In the genomic region with DNA sequence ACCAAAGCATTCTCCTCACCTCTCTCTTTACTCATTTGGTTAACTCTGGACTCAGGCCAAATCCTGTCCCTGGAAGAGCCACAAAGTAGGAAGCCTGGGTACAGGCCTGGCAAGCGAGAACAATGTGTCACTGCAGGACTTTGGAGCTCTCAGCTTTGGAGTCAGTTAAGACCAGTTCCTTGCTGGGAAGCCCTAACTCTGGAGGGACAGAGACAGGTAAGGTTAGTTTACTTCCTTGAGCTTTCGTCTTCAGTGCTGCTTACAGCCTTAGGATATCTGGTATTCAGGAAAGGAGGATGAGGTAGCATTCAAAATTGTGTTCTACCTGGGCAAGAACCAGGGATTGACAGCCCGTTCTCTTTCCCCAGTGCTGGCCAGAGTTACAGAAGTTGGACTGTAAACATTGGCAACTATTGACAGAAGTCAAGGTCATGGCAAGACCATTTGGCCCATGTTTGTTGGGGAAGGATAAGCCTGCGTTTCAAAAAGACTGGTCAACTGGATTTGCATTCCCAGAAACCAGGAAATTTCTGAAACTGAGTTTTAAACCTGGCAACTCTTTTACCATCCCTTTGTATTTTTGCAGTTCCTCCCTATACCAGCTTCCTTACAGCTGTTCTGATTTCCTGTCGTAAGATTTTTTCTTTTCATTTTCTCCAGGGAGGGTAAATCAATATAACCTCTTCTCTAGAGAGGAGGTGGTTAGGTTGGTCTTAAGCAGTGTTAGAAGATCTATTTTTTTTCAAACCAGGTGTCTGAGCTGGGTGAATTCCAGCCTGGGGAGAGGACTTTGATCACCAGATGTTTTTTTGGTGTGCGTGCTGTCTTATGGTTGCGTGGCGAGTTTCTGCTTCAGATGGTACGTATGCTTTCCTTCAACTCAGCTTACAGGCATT, we compare ENCODE assay signal across 12 cellular contexts. TPM values are rescaled to one million over a fixed set of nuclear protein-coding genes. Genes with fewer than 3 reads are reported as not detected.
DNase-seq lines count a peak whose midpoint lies in the region; ATAC-seq and TF ChIP-seq lines count a peak whose summit lies in the region.
"Had no signal": no experiment of that assay in that cellular context is flagged by ENCODE, and none has a peak within 500 bp of the region (broad histone marks: within the 10 kb centered on the region; RNA-seq: fewer than 3 reads in every experiment).

Gene C4BPB, plus strand, starts transcription at position 130 of the 896 bp plus-strand sequence. Its CDS starts 672 bp downstream, at position 802.

- H4K20me1 ChIP-seq in osteoblast (ENCODE audit: insufficient read depth, low read length): no peaks in the 10 kb centered on the region

- intact Hi-C loops in MCF 10A (cut with micrococcal nuclease): loop anchor here (10.0 kb wide), 2 partner anchors 176 to 586 kb away; no protein-coding TSS in a partner anchor

- H3K27ac ChIP-seq in osteoblast (ENCODE audit: low read depth, low read length): no peak within 1 kb of the TSS
- H3K27ac ChIP-seq: 22Rv1 had no signal

- no peaks in the 10 kb centered on the region for H3K9me3 ChIP-seq in osteoblast (ENCODE audit: low read depth, low read length)

- H3K4me2 ChIP-seq in osteoblast (ENCODE audit: insufficient read depth, low read length): no peak within 1 kb of the TSS

- CTCF ChIA-PET in MCF 10A (lab: Yijun Ruan, JAX): interaction anchor here (0.6 to 12.6 kb wide), 13 partner anchors 13 to 797 kb away, joined by 3 to 221 read pairs (median 3); partner anchors contain the start of gene DYRK3

- H3K36me3 ChIP-seq in osteoblast (ENCODE audit: insufficient read depth, low read length): no peaks in the 10 kb centered on the region

- H3K36me3 Mint-ChIP-seq in MCF 10A (ENCODE audit: insufficient read depth, unreplicated experiment): no peaks in the 10 kb centered on the region

- peaks cover under 1% of the 10 kb centered on the region for H3K27me3 Mint-ChIP-seq in MCF 10A (ENCODE audit: insufficient read depth, unreplicated experiment)

- H3K27me3 ChIP-seq in osteoblast (ENCODE audit: insufficient read depth, low read length): peaks cover 8% of the 10 kb centered on the region

- DNase-seq in NCI-H2029 (lab: John Stamatoyannopoulos, UW) (peak; percentile 21), NCI-H2029 treated with DMSO at 0.1 percent for 48 hours (lab: John Stamatoyannopoulos, UW) (no peak), LoVo (ENCODE audit: low spot score) (peak; percentile 89), MCF 10A (ENCODE audit: unreplicated experiment) (peak; percentile 75), osteoblast (ENCODE audit: insufficient read length, low spot score, missing footprints) (no peak), NCI-H1417 treated with DMSO at 0.1 percent for 48 hours (lab: John Stamatoyannopoulos, UW) (no peak)
- DNase-seq: activated CD8-positive, alpha-beta memory T cell treated with anti-CD3 and anti-CD28 coated beads, Interleukin-2, amount 50 U/mL, for 48 hours; NCI-H345 had no signal

- no peaks in the 10 kb centered on the region for H3K9me3 Mint-ChIP-seq in MCF 10A (ENCODE audit: unreplicated experiment)

- no peak for TF ChIP-seq CTCF in MCF 10A (IDR thresholded peaks at IDR 0.05; ENCODE audit: unreplicated experiment)
- no peak for TF ChIP-seq CTCF in osteoblast (IDR thresholded peaks at IDR 0.05; ENCODE audit: extremely low read depth, low read depth, low read length)

- H3K4me1 Mint-ChIP-seq in MCF 10A (ENCODE audit: insufficient read depth, unreplicated experiment): peaks cover 6% of the 10 kb centered on the region

- no peak within 1 kb of the TSS for H3K27ac Mint-ChIP-seq in MCF 10A (ENCODE audit: low read depth, unreplicated experiment)

- H3K4me1 ChIP-seq in osteoblast (ENCODE audit: insufficient read depth, low read length): peaks cover 3% of the 10 kb centered on the region

- POLR2A ChIA-PET in MCF 10A (lab: Yijun Ruan, JAX): interaction anchor here (1.0 to 1.5 kb wide), 3 partner anchors 36 to 233 kb away, joined by 3 to 7 read pairs (median 5); partner anchors contain the start of genes CD55 and PFKFB2

- BruUV-seq in MCF 10A (replicated peaks; lab: Mats Ljungman, UMichigan): no TSS peak

- no peaks in the 10 kb centered on the region for H3K79me2 ChIP-seq in osteoblast (ENCODE audit: insufficient read depth, low read length)

- no peak within 1 kb of the TSS for H3K4me3 Mint-ChIP-seq in MCF 10A (ENCODE audit: unreplicated experiment)

- peak within 1 kb of the TSS; percentile 32 for H2AFZ ChIP-seq in osteoblast (ENCODE audit: low read length)

- no peak for ATAC-seq in HG03460 (IDR thresholded peaks at IDR 0.05; ENCODE audit: unreplicated experiment)
- ATAC-seq in GM21576 (IDR thresholded peaks at IDR 0.05; ENCODE audit: unreplicated experiment): no peak

- no peak within 1 kb of the TSS for H3K4me3 ChIP-seq in osteoblast (ENCODE audit: insufficient read depth, low read length)

RNA-seq across cellular contexts. Expression of gene C4BPB, which starts in this region (rescaled TPM):
- total RNA-seq in MCF 10A (2022) (not detected in 2 replicates), osteoblast (not detected in 2 replicates)
- total RNA-seq: epithelial cell of proximal tubule had no signal

Comparison
In these comparisons a context has a peak if more than half of its experiments do, and no peak if none do; other contexts are left out.
1. DNase-seq: peak in NCI-H2029 (single experiment) and LoVo (single experiment); none in NCI-H2029 treated with DMSO at 0.1 percent for 48 hours (single experiment), osteoblast (single experiment) and NCI-H1417 treated with DMSO at 0.1 percent for 48 hours (single experiment).
2. Peak in DNase-seq in MCF 10A; RNA of the gene not detected or under 1 TPM.